ENCODE assay signal across 8 cellular contexts in the genomic region with DNA sequence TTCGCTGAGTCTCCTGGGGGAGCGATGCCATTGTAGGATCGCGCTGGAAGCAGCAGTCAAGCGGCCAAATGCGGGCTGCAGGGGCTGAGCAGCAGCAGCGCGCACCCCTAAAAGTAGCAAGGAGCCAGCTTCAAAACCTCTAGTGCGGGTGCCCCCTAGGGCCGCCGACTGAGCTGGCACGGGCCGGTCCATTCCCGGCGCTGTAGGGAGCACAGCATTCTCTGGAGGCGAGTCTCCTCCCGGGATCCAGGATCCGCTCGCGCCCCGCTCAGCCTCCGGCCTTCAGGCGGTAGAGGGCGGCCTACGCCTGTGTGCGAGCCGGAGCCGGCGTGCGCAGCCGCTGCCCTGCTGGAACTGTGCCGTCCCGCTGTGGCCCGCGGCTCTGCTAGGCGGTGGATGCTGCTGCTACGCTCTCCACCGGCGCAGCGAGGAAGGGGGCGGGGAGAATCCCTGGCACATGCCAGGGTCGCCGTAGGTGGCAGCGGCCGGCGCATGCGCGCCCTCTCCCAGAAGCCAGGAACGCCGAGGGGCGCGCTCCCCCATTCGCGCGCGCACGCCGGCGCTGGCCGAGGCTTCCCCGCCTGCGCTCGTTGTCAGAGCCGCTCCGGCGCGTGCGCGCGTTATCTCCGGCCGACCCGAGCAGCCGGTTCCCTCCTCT. TPM values are rescaled to one million over a fixed set of nuclear protein-coding genes. Genes with fewer than 3 reads are reported as not detected.
A peak's percentile ranks its signal among the peaks of the same experiment; 100 is the strongest.
DNase-seq lines count a peak whose midpoint lies in the region; ATAC-seq and TF ChIP-seq lines count a peak whose summit lies in the region.

A gene (plus strand): TSS at position 542 of the 658 bp plus-strand sequence. CDS start 148,834 bp downstream, outside the sequence.

- ATAC-seq in GM18873 (IDR thresholded peaks at IDR 0.05; ENCODE audit: low FRiP score, unreplicated experiment), result peak; percentile 70
- peak; percentile 61 for ATAC-seq in HG03135 (IDR thresholded peaks at IDR 0.05; ENCODE audit: unreplicated experiment)

- H3K27ac ChIP-seq in VCaP (peak within 1 kb of the TSS; percentile 94), iPS-18a (ENCODE audit: low read length) (peak within 1 kb of the TSS; percentile 59), skeletal muscle tissue (ENCODE audit: low read depth, low read length) (peak within 1 kb of the TSS; percentile 81)

- peak within 1 kb of the TSS; percentile 84 for H3K9ac ChIP-seq in iPS-18a (ENCODE audit: low read length)
- H3K9ac ChIP-seq in skeletal muscle tissue (ENCODE audit: low read depth in 1 of 3, low read length in 3 of 3), result peak within 1 kb of the TSS; percentile 88 to 91 (median 91)

- peak within 1 kb of the TSS; percentile 89 for H3K4me3 ChIP-seq in iPS-18a (ENCODE audit: low read length)
- peak within 1 kb of the TSS; percentile 84 to 90 (median 89) for H3K4me3 ChIP-seq in skeletal muscle tissue (ENCODE audit: low read length in 3 of 3)

- DNase-seq in AG08395 (ENCODE audit: low spot score), result peak; percentile 96
- DNase-seq in NCI-H2196 (lab: John Stamatoyannopoulos, UW; ENCODE audit: unreplicated experiment), result peak; percentile 97
- DNase-seq in T47D (ENCODE audit: low read depth in 1 of 2, low spot score in 1 of 2), result peak; percentile 84 to 96

- in situ Hi-C loops in T47D (cut with HindIII; ENCODE audit: low pct_unique_long_range_greater_than_20kb, low sequenced_read_pairs), result no loop called here

- TF ChIP-seq CTCF in VCaP (conservative IDR thresholded peaks at IDR 0.05), result peak; percentile 85

- H3K9me3 ChIP-seq in iPS-18a (ENCODE audit: control insufficient read depth, low read depth, low read length) (no peaks in the 10 kb centered on the region), skeletal muscle tissue (ENCODE audit: control insufficient read depth in 3 of 3, low read length in 3 of 3) (no peaks in the 10 kb centered on the region)

- peaks cover 8% of the 10 kb centered on the region for H3K27me3 ChIP-seq in iPS-18a (ENCODE audit: control insufficient read depth, insufficient read depth, low read length)
- H3K27me3 ChIP-seq in skeletal muscle tissue (ENCODE audit: control insufficient read depth in 3 of 3, insufficient read depth in 3 of 3, low read length in 3 of 3), result no peaks in the 10 kb centered on the region

- H3K4me1 ChIP-seq in iPS-18a (ENCODE audit: control insufficient read depth, low read depth, low read length) (peaks cover 23% of the 10 kb centered on the region), skeletal muscle tissue (ENCODE audit: control insufficient read depth in 3 of 3, insufficient read depth in 3 of 3, low read length in 3 of 3) (peaks cover 7 to 10% (median 8%) of the 10 kb centered on the region in 3 donors)

- H3K36me3 ChIP-seq in iPS-18a (ENCODE audit: control insufficient read depth, low read depth, low read length) (no peaks in the 10 kb centered on the region), skeletal muscle tissue (ENCODE audit: control insufficient read depth in 3 of 3, insufficient read depth in 3 of 3, low read length in 3 of 3) (no peaks in the 10 kb centered on the region)

RNA-seq across cellular contexts. Expression of the gene that starts here (rescaled TPM):
- total RNA-seq in skeletal muscle tissue, result 26.1 TPM

Comparison
In these comparisons a context has a peak if more than half of its experiments do, and no peak if none do; other contexts are left out.
1. Peak in every context shown above with its lines: DNase-seq, ATAC-seq, H3K4me3 ChIP-seq and H3K27ac ChIP-seq.